ENCODE assay signal across 18 cellular contexts in genomic region chr5:144134181-144134827, GRCh38. TPM values are rescaled to one million over a fixed set of nuclear protein-coding genes. Genes with fewer than 3 reads are reported as not detected.
A peak's percentile ranks its signal among the peaks of the same experiment; 100 is the strongest.
DNase-seq lines count a peak whose midpoint lies in the region; ATAC-seq and TF ChIP-seq lines count a peak whose summit lies in the region.
"Had no signal": no experiment of that assay in that cellular context is flagged by ENCODE, and none has a peak within 500 bp of the region (broad histone marks: within the 10 kb centered on the region; RNA-seq: fewer than 3 reads in every experiment).

No MANE protein-coding gene starts in this region.

- no peak overlapping the region for H3K4me3 Mint-ChIP-seq in activated naive CD4-positive, alpha-beta T cell treated with anti-CD3 and anti-CD28 coated beads, Interleukin-2, amount 50 U/mL, for 24 hours
- peak overlapping the region in 1 of 5 experiments; percentile 61 for H3K4me3 Mint-ChIP-seq in brain
- H3K4me3 Mint-ChIP-seq: CD4-positive, CD25-positive, alpha-beta regulatory T cell; GM23338 had no signal

- H3K9me3 Mint-ChIP-seq in activated naive CD4-positive, alpha-beta T cell treated with anti-CD3 and anti-CD28 coated beads, Interleukin-2, amount 50 U/mL, for 24 hours = no peaks in the 10 kb centered on the region
- no peaks in the 10 kb centered on the region for H3K9me3 Mint-ChIP-seq in brain
- H3K9me3 Mint-ChIP-seq: CD4-positive, CD25-positive, alpha-beta regulatory T cell; GM23338 had no signal

- ATAC-seq in HG03460 (IDR thresholded peaks at IDR 0.05; ENCODE audit: unreplicated experiment) = no peak
- ATAC-seq: GM23338, Panc1 had no signal

- no peaks in the 10 kb centered on the region for H3K36me3 Mint-ChIP-seq in activated naive CD4-positive, alpha-beta T cell treated with anti-CD3 and anti-CD28 coated beads, Interleukin-2, amount 50 U/mL, for 24 hours
- no peaks in the 10 kb centered on the region for H3K36me3 Mint-ChIP-seq in brain
- H3K36me3 Mint-ChIP-seq: CD4-positive, CD25-positive, alpha-beta regulatory T cell; IgD-negative memory B cell had no signal

- in situ Hi-C loops in G401 (cut with HindIII; ENCODE audit: low sequenced_read_pairs) = no loop called here

- peak overlapping the region; percentile 25 for H3K27ac Mint-ChIP-seq in activated naive CD4-positive, alpha-beta T cell treated with anti-CD3 and anti-CD28 coated beads, Interleukin-2, amount 50 U/mL, for 24 hours
- H3K27ac Mint-ChIP-seq in brain = peak overlapping the region in 3 of 5 experiments; percentile 4 to 91 (median 75)
- H3K27ac Mint-ChIP-seq: CD4-positive, CD25-positive, alpha-beta regulatory T cell; GM23338; IgD-negative memory B cell had no signal

- peaks cover 4% of the 10 kb centered on the region for H3K27me3 Mint-ChIP-seq in activated naive CD4-positive, alpha-beta T cell treated with anti-CD3 and anti-CD28 coated beads, Interleukin-2, amount 50 U/mL, for 24 hours
- peaks cover 3% of the 10 kb centered on the region for H3K27me3 Mint-ChIP-seq in brain

- no peak for TF ChIP-seq CTCF in brain (conservative IDR thresholded peaks at IDR 0.05)

- peaks cover 5% of the 10 kb centered on the region for H3K4me1 Mint-ChIP-seq in activated naive CD4-positive, alpha-beta T cell treated with anti-CD3 and anti-CD28 coated beads, Interleukin-2, amount 50 U/mL, for 24 hours
- peaks cover 18% of the 10 kb centered on the region for H3K4me1 Mint-ChIP-seq in brain
- H3K4me1 Mint-ChIP-seq: CD4-positive, CD25-positive, alpha-beta regulatory T cell; GM23338; IgD-negative memory B cell had no signal

- no peak for DNase-seq in activated naive CD4-positive, alpha-beta T cell (lab: John Stamatoyannopoulos, UW)
- DNase-seq in G401 (ENCODE audit: low spot score) = peak; percentile 3
- DNase-seq in renal cortical epithelial cell (ENCODE audit: low read depth) = peak; percentile 90
- DNase-seq in NCI-H2196 treated with DMSO at 0.1 percent for 48 hours (lab: John Stamatoyannopoulos, UW; ENCODE audit: unreplicated experiment) = no peak
- DNase-seq: CD4-positive, CD25-positive, alpha-beta regulatory T cell; DMS153; Karpas-422; NCI-H1105 treated with DMSO at 0.1 percent for 48 hours; NCI-H2081 treated with DMSO at 0.1 percent for 48 hours; NCI-H2227 treated with DMSO at 0.1 percent for 48 hours; NCI-H524 treated with DMSO at 0.1 percent for 48 hours had no signal

RNA-seq across cellular contexts. Expression of gene YIPF5, which starts 36.2 kb away (rescaled TPM):
- 22.3 and 39.9 TPM in 2 replicates for total RNA-seq in G401 (2014; rRNA removed; shearing (Covaris generic))
- polyA plus RNA-seq in brain (ENCODE audit: insufficient read depth, low read depth, low replicate concordance) = 27.0 TPM
- total RNA-seq in renal cortical epithelial cell = 120 and 123 TPM in 2 replicates

RNA-seq across cellular contexts. Expression of gene KCTD16, which starts 36.4 kb away (rescaled TPM):
- 0.18 TPM in 1 of 2 replicates, not detected in the other for total RNA-seq in G401 (2014; rRNA removed; shearing (Covaris generic))
- 4.0 TPM for polyA plus RNA-seq in brain (ENCODE audit: insufficient read depth, low read depth, low replicate concordance)
- 0.35 and 1.1 TPM in 2 replicates for total RNA-seq in renal cortical epithelial cell
- total RNA-seq: CD4-positive, CD25-positive, alpha-beta regulatory T cell; T-helper 1 cell treated with Interleukin-12 subunit alpha and Interleukin-12 subunit beta and Interleukin-4 antibody, amounts not matched to agents 30 ng/mL and 1 ng/mL, for 36 hours had no signal
- polyA plus RNA-seq: IgD-negative memory B cell had no signal

Comparison
In these comparisons a context has a peak if more than half of its experiments do, and no peak if none do; other contexts are left out.
1. DNase-seq: peak in G401 (single experiment) and renal cortical epithelial cell (single experiment); none in activated naive CD4-positive, alpha-beta T cell (0 of 4) and NCI-H2196 treated with DMSO at 0.1 percent for 48 hours (single experiment).